Comparison of ENCODE assay signal across 11 cellular contexts in genomic region chr4:48254381-48255072, GRCh38. TPM values are rescaled to one million over a fixed set of nuclear protein-coding genes. Genes with fewer than 3 reads are reported as not detected.
A peak's percentile ranks its signal among the peaks of the same experiment; 100 is the strongest.
DNase-seq lines count a peak whose midpoint lies in the region; ATAC-seq, FAIRE-seq and TF ChIP-seq lines count a peak whose summit lies in the region.
"Had no signal": no experiment of that assay in that cellular context is flagged by ENCODE, and none has a peak within 500 bp of the region (broad histone marks: within the 10 kb centered on the region; RNA-seq: fewer than 3 reads in every experiment).

No MANE protein-coding gene starts in this region.

- no peak for TF ChIP-seq CTCF in gastroesophageal sphincter (IDR thresholded peaks at IDR 0.05)

- H3K27me3 ChIP-seq in GM23248 (replicated peaks; ENCODE audit: insufficient read depth) (no peaks in the 10 kb centered on the region), small intestine (ENCODE audit: control insufficient read depth in 2 of 2, insufficient read depth in 2 of 2, low read length in 2 of 2) (no peaks in the 10 kb centered on the region), gastroesophageal sphincter (no peaks in the 10 kb centered on the region)
- H3K27me3 ChIP-seq: colonic mucosa had no signal

- no peak overlapping the region for H3K4me2 ChIP-seq in GM23248 (ENCODE audit: unreplicated experiment)

- H3K9me3 ChIP-seq in GM23248 (ENCODE audit: low read depth) (no peaks in the 10 kb centered on the region), small intestine (ENCODE audit: control insufficient read depth, low read depth) (no peaks in the 10 kb centered on the region), gastroesophageal sphincter (no peaks in the 10 kb centered on the region)
- H3K9me3 ChIP-seq: colonic mucosa had no signal

- in situ Hi-C loops in GM23248 (cut with MboI), result no loop called here

- H3K27ac ChIP-seq in GM23248, result no peak overlapping the region
- H3K27ac ChIP-seq in small intestine (ENCODE audit: low read depth in 1 of 2, low read length in 1 of 2), result no peak overlapping the region
- no peak overlapping the region for H3K27ac ChIP-seq in gastroesophageal sphincter
- H3K27ac ChIP-seq: colonic mucosa, parathyroid adenoma had no signal

- no peak for TF ChIP-seq EP300 in gastroesophageal sphincter (IDR thresholded peaks at IDR 0.05)

- H3K36me3 ChIP-seq in GM23248 (ENCODE audit: low read depth) (no peaks in the 10 kb centered on the region), small intestine (ENCODE audit: control insufficient read depth in 2 of 2, insufficient read depth in 2 of 2, low read length in 2 of 2) (no peaks in the 10 kb centered on the region), gastroesophageal sphincter (no peaks in the 10 kb centered on the region)
- H3K36me3 ChIP-seq: colonic mucosa had no signal

- peak; percentile 22 for DNase-seq in GM23248
- DNase-seq in NCI-H446 treated with DMSO at 0.1 percent for 48 hours (lab: John Stamatoyannopoulos, UW), result peak; percentile 75
- DNase-seq in fibroblast of peridontal ligament (ENCODE audit: extremely low read depth), result peak; percentile 99
- DNase-seq in small intestine, result peak; percentile 28
- no peak for DNase-seq in NCI-H2107 (lab: John Stamatoyannopoulos, UW)
- no peak for DNase-seq in stimulated activated CD4-positive, alpha-beta T cell treated with anti-CD3 and anti-CD28 coated beads, Interleukin-4, amount 100 ng/mL, for 24 hours
- DNase-seq: activated T-cell treated with anti-CD3 and anti-CD28 coated beads, Interleukin-2, amount 50 U/mL, for 24 hours; colonic mucosa had no signal

- H3F3A ChIP-seq in GM23248 (ENCODE audit: insufficient read depth), result no peaks in the 10 kb centered on the region

- H2AFZ ChIP-seq in GM23248, result no peak overlapping the region
- H2AFZ ChIP-seq: parathyroid adenoma had no signal

- no peaks in the 10 kb centered on the region for H3K9me2 ChIP-seq in GM23248 (ENCODE audit: insufficient read depth)

- no peak for FAIRE-seq in small intestine (lab: Jason Lieb, UNC)
- FAIRE-seq: G401.6 had no signal

- H3K4me3 ChIP-seq in GM23248 (no peak overlapping the region), small intestine (ENCODE audit: low read depth in 1 of 2, low read length in 2 of 2) (no peak overlapping the region), gastroesophageal sphincter (no peak overlapping the region)
- H3K4me3 ChIP-seq: colonic mucosa had no signal

- ATAC-seq in gastroesophageal sphincter, result no peak

- 14 to 16% methylated on average over 6 of the region's 6 CpGs for WGBS in GM23248 (ENCODE audit: low coverage in 1 of 2, low lambda C conversion rate in 2 of 2, missing lambda C conversion rate in 2 of 2), 2 experiments
- 24 to 68% (median 50%) methylated on average over 6 of the region's 6 CpGs for WGBS in small intestine, 3 donors
- WGBS in gastroesophageal sphincter (ENCODE audit: low coverage in 1 of 2), 2 donors, result 33 to 46% methylated on average over 4 to 5 of the region's 6 CpGs

- no peaks in the 10 kb centered on the region for H3K79me2 ChIP-seq in GM23248 (ENCODE audit: insufficient read depth)
- H3K79me2 ChIP-seq: parathyroid adenoma had no signal

- H3K4me1 ChIP-seq in GM23248 (ENCODE audit: insufficient read depth) (no peaks in the 10 kb centered on the region), small intestine (ENCODE audit: control insufficient read depth in 2 of 2, insufficient read depth in 1 of 2, low read depth in 1 of 2, low read length in 1 of 2) (peaks cover 1 to 5% of the 10 kb centered on the region in 2 donors), gastroesophageal sphincter (peaks cover 0 to 7% (median 0%) of the 10 kb centered on the region in 3 donors)
- H3K4me1 ChIP-seq: colonic mucosa, parathyroid adenoma had no signal

- H4K20me1 ChIP-seq in GM23248 (ENCODE audit: insufficient read depth), result no peaks in the 10 kb centered on the region

- TF ChIP-seq POLR2A in gastroesophageal sphincter (IDR thresholded peaks at IDR 0.05), result no peak

- no peak overlapping the region for H3K9ac ChIP-seq in GM23248
- H3K9ac ChIP-seq: parathyroid adenoma had no signal

RNA-seq across cellular contexts. Expression of gene TEC, which starts 15.1 kb away (rescaled TPM):
- total RNA-seq in GM23248 (2014; rRNA removed; shearing (Covaris generic)), result not detected in 2 replicates
- polyA plus RNA-seq in GM23248 (2016; fragmentation: Nextera tagmentation; extraction: Ambion mirVana) (0.28 TPM in 1 of 2 replicates, not detected in the other), small intestine (1 to 10 TPM; 1.3 to 3.8 (median 2.7) TPM)
- 1 to 10 TPM; 1.9 to 6.5 (median 3.1) TPM for total RNA-seq in gastroesophageal sphincter

Comparison
In these comparisons a context has a peak if more than half of its experiments do, and no peak if none do; other contexts are left out.
1. DNase-seq: peak in GM23248 (single experiment), NCI-H446 treated with DMSO at 0.1 percent for 48 hours (single experiment), fibroblast of peridontal ligament (single experiment) and small intestine (single experiment); none in NCI-H2107 (single experiment) and stimulated activated CD4-positive, alpha-beta T cell treated with anti-CD3 and anti-CD28 coated beads, Interleukin-4, amount 100 ng/mL, for 24 hours (single experiment).